In the genomic region with DNA sequence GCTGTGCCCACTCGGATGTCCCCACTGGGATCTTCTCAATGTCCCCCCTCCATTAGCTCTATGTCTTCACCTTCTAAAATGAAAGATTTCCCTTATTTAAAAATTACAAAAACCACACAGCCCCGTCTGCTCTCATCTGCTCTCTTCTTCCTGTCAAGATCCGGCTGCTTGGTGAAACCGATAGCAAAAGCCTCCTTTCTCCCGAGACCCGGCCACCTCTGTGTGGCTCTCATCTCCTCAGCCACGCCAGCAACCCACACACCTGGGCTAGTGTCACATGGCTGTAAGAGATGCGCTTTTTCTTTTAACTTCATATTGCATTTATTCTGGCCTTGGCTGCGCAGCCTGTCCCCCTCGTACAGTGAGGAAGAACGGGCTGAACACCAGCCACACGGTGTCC, we compare ENCODE assay signal across 20 cellular contexts. TPM values are rescaled to one million over a fixed set of nuclear protein-coding genes. Genes with fewer than 3 reads are reported as not detected.
"Had no signal": no experiment of that assay in that cellular context is flagged by ENCODE, and none has a peak within 500 bp of the region (broad histone marks: within the 10 kb centered on the region; RNA-seq: fewer than 3 reads in every experiment).

No MANE protein-coding gene starts in this region.

- H3K27ac Mint-ChIP-seq: progenitor cell of endocrine pancreas had no signal

- H3K27me3 ChIP-seq: esophagus muscularis mucosa, gastrocnemius medialis, heart right ventricle, pancreas, suprapubic skin, thyroid gland, upper lobe of left lung, uterus had no signal

- H3K4me1 ChIP-seq: esophagus muscularis mucosa, gastrocnemius medialis, heart right ventricle, pancreas, suprapubic skin, thyroid gland, upper lobe of left lung, uterus had no signal

- H3K4me3 ChIP-seq: esophagus muscularis mucosa, gastrocnemius medialis, heart right ventricle, pancreas, smooth muscle cell, suprapubic skin, thyroid gland, upper lobe of left lung, uterus had no signal

- H3K4me2 ChIP-seq: smooth muscle cell had no signal

- DNase-seq: effector memory CD4-positive, alpha-beta T cell; gastrocnemius medialis; heart right ventricle; mammary epithelial cell; naive thymus-derived CD4-positive, alpha-beta T cell; nephron progenitor cell; nucleus accumbens; pancreas; right cardiac atrium; stimulated activated CD4-positive, alpha-beta T cell treated with anti-CD3 and anti-CD28 coated beads, Interleukin-2, amount 100 ng/mL, for 48 hours; stimulated activated naive CD8-positive, alpha-beta T cell treated with anti-CD3 and anti-CD28 coated beads, Interleukin-15, Interleukin-2, amounts not matched to agents 100 U/mL and 50 U/mL, for 24 hours; thyroid gland; upper lobe of left lung; uterus had no signal

- ATAC-seq: gastrocnemius medialis; heart right ventricle; left lobe of liver; naive thymus-derived CD4-positive, alpha-beta T cell; pancreas; right cardiac atrium; stimulated activated naive CD8-positive, alpha-beta T cell treated with anti-CD3 and anti-CD28 coated beads, Interleukin-15, Interleukin-2, amounts not matched to agents 100 U/mL and 50 U/mL, for 24 hours had no signal

- H3K4me3 Mint-ChIP-seq: naive thymus-derived CD4-positive, alpha-beta T cell had no signal

- H3K9me3 ChIP-seq: esophagus muscularis mucosa, gastrocnemius medialis, heart right ventricle, pancreas, suprapubic skin, thyroid gland, upper lobe of left lung, uterus had no signal

- H3K36me3 ChIP-seq: uterus had no signal

- H3K9me3 Mint-ChIP-seq: naive thymus-derived CD4-positive, alpha-beta T cell; nephron progenitor cell had no signal

- H3K27ac ChIP-seq: epithelial cell of prostate, esophagus muscularis mucosa, gastrocnemius medialis, heart right ventricle, pancreas, suprapubic skin, thyroid gland, upper lobe of left lung, uterus had no signal

RNA-seq across cellular contexts. Expression of a gene that starts 57.8 kb away (rescaled TPM):
- total RNA-seq: progenitor cell of endocrine pancreas had no signal
